2 cellular contexts compared by ENCODE assay signal in the genomic region with DNA sequence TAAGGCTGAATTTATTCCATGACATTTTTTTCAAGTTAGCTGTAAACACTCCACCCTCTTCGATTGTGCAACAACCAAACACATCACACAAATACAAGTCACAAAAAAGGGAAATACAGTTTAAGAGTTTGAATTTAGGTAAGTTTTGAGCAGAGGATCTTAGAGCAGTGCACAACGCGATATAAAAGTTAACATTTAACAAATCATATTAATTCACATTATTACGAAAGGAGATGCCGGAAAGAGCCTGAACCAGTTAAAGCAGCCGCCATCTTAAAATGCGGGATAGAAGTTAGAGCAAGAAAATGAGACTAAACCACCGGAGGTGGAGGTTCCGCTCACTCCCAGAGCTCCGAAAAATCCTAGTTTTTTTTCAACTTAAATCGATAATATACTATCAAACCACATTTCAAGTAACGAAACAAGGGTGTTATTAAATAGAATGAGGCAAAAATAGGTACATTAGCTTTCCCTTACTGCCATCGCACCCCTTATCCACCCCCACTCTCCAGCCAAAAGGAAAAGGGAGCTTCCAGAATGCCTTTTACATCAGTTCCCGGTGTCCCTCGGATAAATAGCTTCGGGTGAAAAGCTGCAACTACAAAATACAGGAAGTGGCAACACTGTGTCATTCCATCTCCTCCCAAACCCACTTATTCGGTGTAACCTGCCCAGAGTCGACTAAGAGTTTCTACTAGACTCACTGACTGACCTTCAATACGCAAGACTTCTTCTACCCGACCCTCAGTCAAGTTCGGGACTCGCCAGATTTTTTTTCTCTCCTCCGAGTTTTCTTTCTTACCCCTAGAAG.
TF ChIP-seq lines count a peak whose summit lies in the region.

No MANE protein-coding gene starts in this region.

TF ChIP-seq in HCT116, 20 proteins besides CTCF, POLR2A, EP300 and RAD21 (continued from another document):
- TF ChIP-seq, protein P1, sequence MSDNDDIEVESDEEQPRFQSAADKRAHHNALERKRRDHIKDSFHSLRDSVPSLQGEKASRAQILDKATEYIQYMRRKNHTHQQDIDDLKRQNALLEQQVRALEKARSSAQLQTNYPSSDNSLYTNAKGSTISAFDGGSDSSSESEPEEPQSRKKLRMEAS (IDR thresholded peaks at IDR 0.05) = no peak
- TF ChIP-seq SIN3A (IDR thresholded peaks at IDR 0.05; ENCODE audit: low read depth) = no peak
- TF ChIP-seq, protein P2, sequence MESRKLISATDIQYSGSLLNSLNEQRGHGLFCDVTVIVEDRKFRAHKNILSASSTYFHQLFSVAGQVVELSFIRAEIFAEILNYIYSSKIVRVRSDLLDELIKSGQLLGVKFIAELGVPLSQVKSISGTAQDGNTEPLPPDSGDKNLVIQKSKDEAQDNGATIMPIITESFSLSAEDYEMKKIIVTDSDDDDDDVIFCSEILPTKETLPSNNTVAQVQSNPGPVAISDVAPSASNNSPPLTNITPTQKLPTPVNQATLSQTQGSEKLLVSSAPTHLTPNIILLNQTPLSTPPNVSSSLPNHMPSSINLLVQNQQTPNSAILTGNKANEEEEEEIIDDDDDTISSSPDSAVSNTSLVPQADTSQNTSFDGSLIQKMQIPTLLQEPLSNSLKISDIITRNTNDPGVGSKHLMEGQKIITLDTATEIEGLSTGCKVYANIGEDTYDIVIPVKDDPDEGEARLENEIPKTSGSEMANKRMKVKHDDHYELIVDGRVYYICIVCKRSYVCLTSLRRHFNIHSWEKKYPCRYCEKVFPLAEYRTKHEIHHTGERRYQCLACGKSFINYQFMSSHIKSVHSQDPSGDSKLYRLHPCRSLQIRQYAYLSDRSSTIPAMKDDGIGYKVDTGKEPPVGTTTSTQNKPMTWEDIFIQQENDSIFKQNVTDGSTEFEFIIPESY (IDR thresholded peaks at IDR 0.05; ENCODE audit: extremely low read depth, insufficient replicate concordance, low read length) = no peak
- no peak for TF ChIP-seq CBX3 (IDR thresholded peaks at IDR 0.05; ENCODE audit: low read depth)

TF ChIP-seq in PFSK-1, 5 proteins besides CTCF, POLR2A, EP300 and RAD21 (continued from another document):
- TF ChIP-seq, protein P3, sequence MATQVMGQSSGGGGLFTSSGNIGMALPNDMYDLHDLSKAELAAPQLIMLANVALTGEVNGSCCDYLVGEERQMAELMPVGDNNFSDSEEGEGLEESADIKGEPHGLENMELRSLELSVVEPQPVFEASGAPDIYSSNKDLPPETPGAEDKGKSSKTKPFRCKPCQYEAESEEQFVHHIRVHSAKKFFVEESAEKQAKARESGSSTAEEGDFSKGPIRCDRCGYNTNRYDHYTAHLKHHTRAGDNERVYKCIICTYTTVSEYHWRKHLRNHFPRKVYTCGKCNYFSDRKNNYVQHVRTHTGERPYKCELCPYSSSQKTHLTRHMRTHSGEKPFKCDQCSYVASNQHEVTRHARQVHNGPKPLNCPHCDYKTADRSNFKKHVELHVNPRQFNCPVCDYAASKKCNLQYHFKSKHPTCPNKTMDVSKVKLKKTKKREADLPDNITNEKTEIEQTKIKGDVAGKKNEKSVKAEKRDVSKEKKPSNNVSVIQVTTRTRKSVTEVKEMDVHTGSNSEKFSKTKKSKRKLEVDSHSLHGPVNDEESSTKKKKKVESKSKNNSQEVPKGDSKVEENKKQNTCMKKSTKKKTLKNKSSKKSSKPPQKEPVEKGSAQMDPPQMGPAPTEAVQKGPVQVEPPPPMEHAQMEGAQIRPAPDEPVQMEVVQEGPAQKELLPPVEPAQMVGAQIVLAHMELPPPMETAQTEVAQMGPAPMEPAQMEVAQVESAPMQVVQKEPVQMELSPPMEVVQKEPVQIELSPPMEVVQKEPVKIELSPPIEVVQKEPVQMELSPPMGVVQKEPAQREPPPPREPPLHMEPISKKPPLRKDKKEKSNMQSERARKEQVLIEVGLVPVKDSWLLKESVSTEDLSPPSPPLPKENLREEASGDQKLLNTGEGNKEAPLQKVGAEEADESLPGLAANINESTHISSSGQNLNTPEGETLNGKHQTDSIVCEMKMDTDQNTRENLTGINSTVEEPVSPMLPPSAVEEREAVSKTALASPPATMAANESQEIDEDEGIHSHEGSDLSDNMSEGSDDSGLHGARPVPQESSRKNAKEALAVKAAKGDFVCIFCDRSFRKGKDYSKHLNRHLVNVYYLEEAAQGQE (IDR thresholded peaks at IDR 0.05; ENCODE audit: insufficient read depth in 1 of 2, low read depth in 2 of 2, low read length in 2 of 2) = 0 out of 4 replicates have a peak, but pooled peaks of 1 of the 2 experiments have one; percentile 38
- TF ChIP-seq SIN3A (IDR thresholded peaks at IDR 0.05; ENCODE audit: borderline replicate concordance, insufficient read depth, low read length) (peak; percentile 78; the same call in 1 of the 2 replicates), TAF1 (IDR thresholded peaks at IDR 0.05; ENCODE audit: borderline replicate concordance, insufficient read depth, low read length) (peak; percentile 64; the same call in 1 of the 2 replicates)
